8 cellular contexts compared by ENCODE assay signal in genomic region chr16:70289229-70290098, GRCh38. TPM values are rescaled to one million over a fixed set of nuclear protein-coding genes. Genes with fewer than 3 reads are reported as not detected.
DNase-seq lines count a peak whose midpoint lies in the region; ATAC-seq and TF ChIP-seq lines count a peak whose summit lies in the region.

TSS of gene AARS1 (minus strand) at chr16:70289506. CDS start at chr16:70282763, 6,743 bp downstream.

- H3K36me3 ChIP-seq in A673 (ENCODE audit: insufficient read depth, low read length, poor library complexity, severe bottlenecking) (peaks cover 17% of the 10 kb centered on the region), breast epithelium (no peaks in the 10 kb centered on the region)

- POLR2A ChIA-PET in A673 (lab: Charles Lee; ENCODE audit: low non-redundant PET), result interaction anchor here (0.6 to 1.3 kb wide), 2 partner anchors 10 to 238 kb away, joined by 3 to 7 read pairs; partner anchors contain the start of gene DDX19B

- no peaks in the 10 kb centered on the region for H3K27me3 ChIP-seq in A673 (replicated peaks; ENCODE audit: insufficient read depth, low read depth, low read length, poor library complexity)
- H3K27me3 ChIP-seq in breast epithelium, result no peaks in the 10 kb centered on the region

- H3K4me1 ChIP-seq in A673 (ENCODE audit: insufficient read depth, low read length, poor library complexity, severe bottlenecking) (peaks cover 11% of the 10 kb centered on the region), breast epithelium (no peaks in the 10 kb centered on the region)

- ATAC-seq in GM18868 (IDR thresholded peaks at IDR 0.05; ENCODE audit: unreplicated experiment) (peak; percentile 99), HG03108 (IDR thresholded peaks at IDR 0.05; ENCODE audit: unreplicated experiment) (peak; percentile 98)

- peak; percentile 87 for TF ChIP-seq POLR2A in breast epithelium (IDR thresholded peaks at IDR 0.05)

- BruUV-seq in A673 (replicated peaks; lab: Mats Ljungman, UMichigan), result TSS peak; percentile 71

- H3K4me3 ChIP-seq in A673 (ENCODE audit: low read depth, low read length, poor library complexity, severe bottlenecking), result peak within 1 kb of the TSS; percentile 89
- peak within 1 kb of the TSS; percentile 66 to 90 (median 71) for H3K4me3 ChIP-seq in breast epithelium
- peak within 1 kb of the TSS; percentile 98 for H3K4me3 ChIP-seq in iPS-18c (ENCODE audit: insufficient read depth, low read depth, low read length)
- peak within 1 kb of the TSS; percentile 67 to 92 (median 80) for H3K4me3 ChIP-seq in skin epidermis

- H3K9me3 ChIP-seq in A673 (ENCODE audit: low read depth, low read length, poor library complexity, severe bottlenecking) (no peaks in the 10 kb centered on the region), breast epithelium (no peaks in the 10 kb centered on the region), iPS-18c (ENCODE audit: control insufficient read depth, insufficient read depth, low read length) (no peaks in the 10 kb centered on the region)

- peak within 1 kb of the TSS; percentile 100 for H3K27ac ChIP-seq in A673 (ENCODE audit: low read depth, low read length, poor library complexity, severe bottlenecking)
- peak within 1 kb of the TSS; percentile 91 for H3K27ac ChIP-seq in VCaP
- peak within 1 kb of the TSS; percentile 92 to 96 for H3K27ac ChIP-seq in breast epithelium
- H3K27ac ChIP-seq in skin epidermis, result peak within 1 kb of the TSS; percentile 62 to 95 (median 89)

- CTCF ChIA-PET in A673 (lab: Charles Lee), result interaction anchor here (0.5 to 1.1 kb wide), 3 partner anchors 21 to 494 kb away, joined by 3 to 6 read pairs (median 4); no protein-coding TSS in a partner anchor

- TF ChIP-seq CTCF in A673 (conservative IDR thresholded peaks at IDR 0.05; ENCODE audit: low read depth, low read length) (no peak), VCaP (conservative IDR thresholded peaks at IDR 0.05) (no peak), breast epithelium (IDR thresholded peaks at IDR 0.05) (peak in 1 of 3 donors; percentile 14)

- intact Hi-C loops in A673 (cut with micrococcal nuclease; ENCODE audit: unreplicated experiment) (loop anchor here (5.0 kb wide), 1 partner anchor 233 kb away; the partner anchor contains the start of genes COG4 and SF3B3), breast epithelium (cut with DNase I; ENCODE audit: low total_unique reads) (no loop called here)

- DNase-seq in A673 (ENCODE audit: low spot score) (peak; percentile 100), NCI-H2196 (lab: John Stamatoyannopoulos, UW; ENCODE audit: unreplicated experiment) (peak; percentile 95), breast epithelium (ENCODE audit: low spot score in 2 of 2) (peak; percentile 96 to 98)

RNA-seq across cellular contexts. Expression of gene AARS1, which starts in this region (rescaled TPM):
- 234 and 270 TPM in 2 replicates for total RNA-seq in A673 (2021)
- 10 to 100 TPM; 74.3 to 90.5 (median 77.9) TPM for total RNA-seq in breast epithelium

Comparison
In these comparisons a context has a peak if more than half of its experiments do, and no peak if none do; other contexts are left out.
1. Peak in every context shown above with its lines: DNase-seq, ATAC-seq, H3K4me3 ChIP-seq and H3K27ac ChIP-seq.